Comparison of ENCODE assay signal across 24 cellular contexts in the genomic region with DNA sequence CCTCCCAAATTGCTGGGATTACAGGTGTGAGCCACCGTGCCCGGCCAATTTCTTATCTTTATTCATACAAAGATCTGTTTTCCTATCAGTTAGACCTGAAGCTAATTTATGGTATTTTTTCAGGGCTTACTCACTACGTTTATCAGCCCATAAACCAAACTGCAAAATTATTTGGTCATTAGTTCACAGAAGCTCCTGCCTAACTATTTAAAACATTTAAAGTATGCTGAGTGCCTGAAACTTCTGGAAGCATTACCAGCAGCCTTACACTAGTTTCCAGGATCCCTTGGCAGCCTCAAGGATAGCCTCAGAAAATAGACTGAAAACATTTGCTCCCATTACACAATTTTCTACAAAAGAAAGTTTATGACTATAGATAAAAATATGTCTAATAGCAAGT.
A peak's percentile ranks its signal among the peaks of the same experiment; 100 is the strongest.
DNase-seq lines count a peak whose midpoint lies in the region; ATAC-seq and TF ChIP-seq lines count a peak whose summit lies in the region.
"Had no signal": no experiment of that assay in that cellular context is flagged by ENCODE, and none has a peak within 500 bp of the region (broad histone marks: within the 10 kb centered on the region; RNA-seq: fewer than 3 reads in every experiment).

No MANE protein-coding gene starts in this region.

- no peak for TF ChIP-seq POLR2A in testis (IDR thresholded peaks at IDR 0.05)

- in situ Hi-C loops in KBM-7 (cut with MboI; ENCODE audit: low pct_unique_long_range_greater_than_20kb, low sequenced_read_pairs), result no loop called here

- no peaks in the 10 kb centered on the region for H4K20me1 ChIP-seq in fibroblast of lung (ENCODE audit: control insufficient read depth, extremely low read depth, insufficient read depth, low read length)

- no peaks in the 10 kb centered on the region for H3K79me2 ChIP-seq in fibroblast of lung (ENCODE audit: control insufficient read depth, insufficient read depth, low read length)
- H3K79me2 ChIP-seq in mesendoderm (ENCODE audit: control insufficient read depth, insufficient read depth, low read length), result peaks cover under 1% of the 10 kb centered on the region

- H3K4me1 ChIP-seq in cardiac muscle cell (ENCODE audit: low read depth), result peaks cover 4% of the 10 kb centered on the region
- no peaks in the 10 kb centered on the region for H3K4me1 ChIP-seq in fibroblast of lung (ENCODE audit: control insufficient read depth, extremely low read depth, insufficient read depth, low read length)
- H3K4me1 ChIP-seq in mesendoderm (ENCODE audit: control insufficient read depth, low read depth, low read length), result no peaks in the 10 kb centered on the region
- H3K4me1 ChIP-seq in testis, result no peaks in the 10 kb centered on the region
- H3K4me1 ChIP-seq: BE2C, esophagus squamous epithelium, prostate gland, SJSA1 had no signal

- H3K4me3 ChIP-seq in cardiac muscle cell, result no peak overlapping the region
- no peak overlapping the region for H3K4me3 ChIP-seq in fibroblast of lung (replicated peaks in 1 of 4; ENCODE audit: control extremely low read depth in 1 of 4, insufficient read depth in 1 of 4, low read depth in 3 of 4, low read length in 4 of 4)
- no peak overlapping the region for H3K4me3 ChIP-seq in mesendoderm (ENCODE audit: low read length)
- no peak overlapping the region for H3K4me3 ChIP-seq in testis
- H3K4me3 ChIP-seq: esophagus squamous epithelium, prostate gland, SJSA1 had no signal

- no peak overlapping the region for H2AK5ac ChIP-seq in mesendoderm (ENCODE audit: low read length)

- H3K18ac ChIP-seq in mesendoderm (ENCODE audit: low read length), result no peak overlapping the region

- no peak overlapping the region for H3K9ac ChIP-seq in fibroblast of lung (ENCODE audit: insufficient read depth, low read length)
- no peak overlapping the region for H3K9ac ChIP-seq in mesendoderm (ENCODE audit: low read length)

- H2AFZ ChIP-seq in fibroblast of lung (ENCODE audit: low read length), result no peak overlapping the region

- ATAC-seq in Right ventricle myocardium inferior, result no peak
- ATAC-seq: activated CD8-positive, alpha-beta memory T cell treated with anti-CD3 and anti-CD28 coated beads, Interleukin-2, amount 10 ng/mL, durations not matched to agents 7 days and 5 days; effector memory CD8-positive, alpha-beta T cell; Panc1 had no signal

- H2BK120ac ChIP-seq in mesendoderm (ENCODE audit: low read depth, low read length), result no peak overlapping the region

- DNase-seq in cardiac muscle cell (ENCODE audit: low read depth in 1 of 2, low spot score in 1 of 2), result peak; percentile 16 to 41
- no peak for DNase-seq in Right ventricle myocardium inferior (ENCODE audit: missing footprints)
- DNase-seq in fibroblast of lung (ENCODE audit: low read depth in 2 of 2), result peak; percentile 20 to 78
- DNase-seq in mesendoderm, result peak; percentile 77
- DNase-seq in testis, result no peak
- no peak for DNase-seq in activated CD4-positive, alpha-beta T cell treated with anti-CD3 and anti-CD28 coated beads, Interleukin-2, amount 50 U/mL, for 48 hours
- DNase-seq in KBM-7, result no peak
- no peak for DNase-seq in NCI-H2196 treated with DMSO at 0.1 percent for 48 hours (lab: John Stamatoyannopoulos, UW; ENCODE audit: unreplicated experiment)
- DNase-seq: 8988T; activated CD4-positive, alpha-beta T cell treated with anti-CD3 and anti-CD28 coated beads for 48 hours; activated CD8-positive, alpha-beta memory T cell treated with anti-CD3 and anti-CD28 coated beads, Interleukin-2, amount 10 ng/mL, durations not matched to agents 7 days and 5 days; activated naive CD4-positive, alpha-beta T cell treated with anti-CD3 and anti-CD28 coated beads, Interleukin-2, amount 50 U/mL, for 16 hours; aorta; BE2C; DMS53; effector memory CD8-positive, alpha-beta T cell; esophagus squamous epithelium; head of caudate nucleus; NCI-H2081 treated with DMSO at 0.1 percent for 48 hours; NK-92 treated with Interleukin-12 subunit alpha and Interleukin-12 subunit beta, amount 100 ng/mL, for 24 hours; stimulated activated CD4-positive, alpha-beta T cell treated with anti-CD3 and anti-CD28 coated beads, Interleukin-1b, Interleukin-23, amount 100 ng/mL, for 48 hours had no signal

- no peaks in the 10 kb centered on the region for H3K36me3 ChIP-seq in cardiac muscle cell
- no peaks in the 10 kb centered on the region for H3K36me3 ChIP-seq in fibroblast of lung (ENCODE audit: control insufficient read depth, insufficient read depth, low read length)
- H3K36me3 ChIP-seq in mesendoderm (ENCODE audit: control insufficient read depth, insufficient read depth, low read length), result no peaks in the 10 kb centered on the region
- no peaks in the 10 kb centered on the region for H3K36me3 ChIP-seq in testis (ENCODE audit: low read depth, missing control alignments)
- H3K36me3 ChIP-seq: BE2C, esophagus squamous epithelium, prostate gland, SJSA1 had no signal

- H3K9me3 ChIP-seq in cardiac muscle cell (ENCODE audit: low read depth), result no peaks in the 10 kb centered on the region
- no peaks in the 10 kb centered on the region for H3K9me3 ChIP-seq in fibroblast of lung (ENCODE audit: control insufficient read depth, insufficient read depth, low read depth, low read length)
- H3K9me3 ChIP-seq in testis, result no peaks in the 10 kb centered on the region
- H3K9me3 ChIP-seq: BE2C, esophagus squamous epithelium, prostate gland, SJSA1 had no signal

- no peak for TF ChIP-seq CTCF in cardiac muscle cell (IDR thresholded peaks at IDR 0.05; ENCODE audit: low read depth, low read length)
- no peak for TF ChIP-seq CTCF in fibroblast of lung (conservative IDR thresholded peaks at IDR 0.05 in 1 of 2, IDR thresholded peaks at IDR 0.05 in 1 of 2; ENCODE audit: low read depth in 1 of 2, low read length in 2 of 2)
- no peak for TF ChIP-seq CTCF in testis (IDR thresholded peaks at IDR 0.05)

- H4K5ac ChIP-seq in mesendoderm (ENCODE audit: low read length), result no peak overlapping the region

- intact Hi-C loops in Right ventricle myocardium inferior (cut with DNase I) (no loop called here), testis (cut with DNase I; ENCODE audit: low total_unique reads) (no loop called here)

- H4K8ac ChIP-seq in mesendoderm (ENCODE audit: low read depth, low read length), result no peak overlapping the region

- H3K4me2 ChIP-seq in fibroblast of lung (ENCODE audit: extremely low read depth, insufficient read depth, low read length) (no peak overlapping the region), mesendoderm (ENCODE audit: low read length) (no peak overlapping the region)

- no peak overlapping the region for H3K4ac ChIP-seq in mesendoderm (ENCODE audit: low read depth, low read length)

- H3K56ac ChIP-seq in mesendoderm (ENCODE audit: low read length), result no peak overlapping the region

- H3K27ac ChIP-seq in cardiac muscle cell (no peak overlapping the region), fibroblast of lung (ENCODE audit: insufficient read depth, low read length) (no peak overlapping the region), mesendoderm (ENCODE audit: low read depth, low read length) (no peak overlapping the region), testis (no peak overlapping the region)
- H3K27ac ChIP-seq: esophagus squamous epithelium, prostate gland, SJSA1 had no signal

- no peaks in the 10 kb centered on the region for H3K79me1 ChIP-seq in mesendoderm (ENCODE audit: low read length)

- H3K27me3 ChIP-seq in cardiac muscle cell (no peaks in the 10 kb centered on the region), fibroblast of lung (ENCODE audit: control insufficient read depth, insufficient read depth, low read length) (no peaks in the 10 kb centered on the region), mesendoderm (ENCODE audit: insufficient read depth, low read length, poor library complexity) (no peaks in the 10 kb centered on the region), testis (no peaks in the 10 kb centered on the region)
- H3K27me3 ChIP-seq: BE2C, esophagus squamous epithelium, SJSA1 had no signal

- H2BK15ac ChIP-seq in mesendoderm (replicated peaks; ENCODE audit: low read depth), result no peak overlapping the region

- H2BK5ac ChIP-seq in mesendoderm (ENCODE audit: low read length), result no peak overlapping the region

- no CpG with 5 or more reads among the region's 3 CpGs for WGBS in mesendoderm (ENCODE audit: extremely low coverage, insufficient coverage, low lambda C conversion rate)
- 41 to 50% methylated on average over 3 of the region's 3 CpGs for WGBS in testis, 2 donors

- no peak overlapping the region for H3K23ac ChIP-seq in mesendoderm (ENCODE audit: low read length)

Comparison
In these comparisons a context has a peak if more than half of its experiments do, and no peak if none do; other contexts are left out.
1. DNase-seq: peak in cardiac muscle cell (2 of 2), fibroblast of lung (2 of 2) and mesendoderm (single experiment); none in Right ventricle myocardium inferior (single experiment), testis (single experiment), activated CD4-positive, alpha-beta T cell treated with anti-CD3 and anti-CD28 coated beads, Interleukin-2, amount 50 U/mL, for 48 hours (0 of 2), KBM-7 (single experiment) and NCI-H2196 treated with DMSO at 0.1 percent for 48 hours (single experiment).